Comparison of ENCODE assay signal across 16 cellular contexts in the genomic region with DNA sequence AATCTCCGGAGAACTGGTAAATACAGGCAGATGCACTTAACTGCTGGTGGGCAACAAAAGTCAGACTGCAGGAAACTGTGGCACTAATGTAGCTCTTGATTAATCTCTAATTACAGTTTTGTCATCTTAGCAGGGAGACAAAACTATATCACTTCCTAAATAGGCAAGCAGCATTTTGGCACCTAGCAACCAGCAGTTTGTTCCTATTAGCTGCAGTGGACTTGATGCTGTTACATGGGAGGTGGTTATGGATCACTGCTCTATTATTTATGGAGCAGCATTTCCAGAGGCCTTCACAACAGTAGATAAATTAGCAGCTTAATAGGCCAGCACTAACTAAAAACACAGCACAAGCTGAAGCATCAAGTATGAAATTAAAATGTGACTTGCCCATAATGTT.
DNase-seq lines count a peak whose midpoint lies in the region; ATAC-seq and TF ChIP-seq lines count a peak whose summit lies in the region.
"Had no signal": no experiment of that assay in that cellular context is flagged by ENCODE, and none has a peak within 500 bp of the region (broad histone marks: within the 10 kb centered on the region; RNA-seq: fewer than 3 reads in every experiment).

No MANE protein-coding gene starts in this region.

- no peak for ATAC-seq in activated naive CD8-positive, alpha-beta T cell treated with anti-CD3 and anti-CD28 coated beads, Interleukin-2, amount 50 U/mL, for 24 hours
- ATAC-seq in right cardiac atrium = no peak
- ATAC-seq: lower lobe of right lung; stimulated activated memory B cell treated with anti-CD40 and anti-IgM and Interleukin-4, amounts not matched to agents 10 μg/mL and 1 μg/mL and 100 μg/mL, for 72 hours had no signal

- H3K27ac Mint-ChIP-seq in MCF 10A (ENCODE audit: low read depth, unreplicated experiment) = no peak overlapping the region
- H3K27ac Mint-ChIP-seq in activated naive CD8-positive, alpha-beta T cell treated with anti-CD3 and anti-CD28 coated beads, Interleukin-2, amount 50 U/mL, for 24 hours = no peak overlapping the region
- H3K27ac Mint-ChIP-seq: stimulated activated memory B cell treated with anti-CD40 and anti-IgM and Interleukin-4, amounts not matched to agents 10 μg/mL and 1 μg/mL and 100 μg/mL, for 72 hours had no signal

- POLR2A ChIA-PET in MCF 10A (lab: Yijun Ruan, JAX) = no interaction called here

- no peaks in the 10 kb centered on the region for H3K4me1 ChIP-seq in mammary epithelial cell (ENCODE audit: insufficient read depth, low read length)
- H3K4me1 ChIP-seq in right cardiac atrium (ENCODE audit: control insufficient read depth, insufficient read depth, low read length) = no peaks in the 10 kb centered on the region
- H3K4me1 ChIP-seq: breast epithelium, lower lobe of right lung, upper lobe of left lung had no signal

- peak overlapping the region; percentile 59 for H3K4me2 ChIP-seq in mammary epithelial cell (ENCODE audit: insufficient read depth, low read depth, low read length)

- H3K4me1 Mint-ChIP-seq in MCF 10A (ENCODE audit: insufficient read depth, unreplicated experiment) = no peaks in the 10 kb centered on the region
- H3K4me1 Mint-ChIP-seq in activated naive CD8-positive, alpha-beta T cell treated with anti-CD3 and anti-CD28 coated beads, Interleukin-2, amount 50 U/mL, for 24 hours = no peaks in the 10 kb centered on the region
- H3K4me1 Mint-ChIP-seq: stimulated activated memory B cell treated with anti-CD40 and anti-IgM and Interleukin-4, amounts not matched to agents 10 μg/mL and 1 μg/mL and 100 μg/mL, for 72 hours had no signal

- TF ChIP-seq CTCF in mammary epithelial cell (conservative IDR thresholded peaks at IDR 0.05 in 1 of 2, IDR thresholded peaks at IDR 0.05 in 1 of 2; ENCODE audit: extremely low read depth in 1 of 2, insufficient read depth in 1 of 2, low read depth in 1 of 2, low read length in 2 of 2) (no peak), MCF 10A (IDR thresholded peaks at IDR 0.05; ENCODE audit: unreplicated experiment) (no peak)

- DNase-seq in mammary epithelial cell (no peak), MCF 10A (ENCODE audit: unreplicated experiment) (no peak), NCI-H2081 treated with DMSO at 0.1 percent for 48 hours (lab: John Stamatoyannopoulos, UW) (peak; percentile 98), astrocyte of the hippocampus (ENCODE audit: low read depth, low spot score) (peak; percentile 2), right cardiac atrium (no peak), GM19240 (ENCODE audit: insufficient read length, low spot score) (no peak)
- no peak for DNase-seq in activated naive CD8-positive, alpha-beta T cell treated with anti-CD3 and anti-CD28 coated beads, Interleukin-2, amount 50 U/mL, for 24 hours
- DNase-seq in activated effector memory CD4-positive, alpha-beta T cell treated with Interleukin-2 at 50 U/mL for 16 hours = no peak
- DNase-seq: ACHN; activated naive CD4-positive, alpha-beta T cell treated with Interleukin-2 at 50 U/mL for 16 hours; lower lobe of right lung; NCI-H187 treated with DMSO at 0.1 percent for 48 hours; upper lobe of left lung had no signal

- no peak overlapping the region for H3K9ac ChIP-seq in mammary epithelial cell (ENCODE audit: insufficient read depth, low read length)

- H3K9me3 Mint-ChIP-seq in MCF 10A (ENCODE audit: unreplicated experiment) = no peaks in the 10 kb centered on the region
- no peaks in the 10 kb centered on the region for H3K9me3 Mint-ChIP-seq in activated naive CD8-positive, alpha-beta T cell treated with anti-CD3 and anti-CD28 coated beads, Interleukin-2, amount 50 U/mL, for 24 hours

- intact Hi-C loops in mammary epithelial cell (cut with micrococcal nuclease) (no loop called here), MCF 10A (cut with micrococcal nuclease) (no loop called here), right cardiac atrium (cut with DNase I) (no loop called here)

- H2AFZ ChIP-seq in mammary epithelial cell (ENCODE audit: low read depth, low read length) = peak overlapping the region; percentile 20

- in situ Hi-C loops in mammary epithelial cell (cut with MboI; ENCODE audit: low sequenced_read_pairs in 2 of 2) = no loop called here

- no peaks in the 10 kb centered on the region for H3K36me3 Mint-ChIP-seq in MCF 10A (ENCODE audit: insufficient read depth, unreplicated experiment)
- H3K36me3 Mint-ChIP-seq in activated naive CD8-positive, alpha-beta T cell treated with anti-CD3 and anti-CD28 coated beads, Interleukin-2, amount 50 U/mL, for 24 hours (ENCODE audit: low read depth) = no peaks in the 10 kb centered on the region
- H3K36me3 Mint-ChIP-seq: stimulated activated memory B cell treated with anti-CD40 and anti-IgM and Interleukin-4, amounts not matched to agents 10 μg/mL and 1 μg/mL and 100 μg/mL, for 72 hours had no signal

- H3K9me3 ChIP-seq in mammary epithelial cell (replicated peaks; ENCODE audit: insufficient read depth, low read length) = no peaks in the 10 kb centered on the region
- H3K9me3 ChIP-seq in right cardiac atrium (ENCODE audit: control insufficient read depth, low read length) = no peaks in the 10 kb centered on the region
- H3K9me3 ChIP-seq: breast epithelium, lower lobe of right lung, upper lobe of left lung had no signal

- BruUV-seq in mammary epithelial cell (replicated peaks; lab: Mats Ljungman, UMichigan) = no TSS peak
- no TSS peak for BruUV-seq in MCF 10A (replicated peaks; lab: Mats Ljungman, UMichigan)

- no peaks in the 10 kb centered on the region for H3K79me2 ChIP-seq in mammary epithelial cell (ENCODE audit: insufficient read depth, low read length)

- H3K27me3 ChIP-seq in mammary epithelial cell (ENCODE audit: insufficient read depth, low read length) = no peaks in the 10 kb centered on the region
- no peaks in the 10 kb centered on the region for H3K27me3 ChIP-seq in right cardiac atrium (ENCODE audit: control insufficient read depth, insufficient read depth)
- H3K27me3 ChIP-seq: breast epithelium, upper lobe of left lung had no signal

- H4K20me1 ChIP-seq in mammary epithelial cell (ENCODE audit: insufficient read depth, low read length) = no peaks in the 10 kb centered on the region

- no peaks in the 10 kb centered on the region for H3K36me3 ChIP-seq in mammary epithelial cell (ENCODE audit: insufficient read depth, low read length)
- H3K36me3 ChIP-seq: breast epithelium, lower lobe of right lung, upper lobe of left lung had no signal

- H3K4me3 Mint-ChIP-seq in MCF 10A (ENCODE audit: unreplicated experiment) = no peak overlapping the region
- no peak overlapping the region for H3K4me3 Mint-ChIP-seq in activated naive CD8-positive, alpha-beta T cell treated with anti-CD3 and anti-CD28 coated beads, Interleukin-2, amount 50 U/mL, for 24 hours
- H3K4me3 Mint-ChIP-seq: neural crest cell; stimulated activated memory B cell treated with anti-CD40 and anti-IgM and Interleukin-4, amounts not matched to agents 10 μg/mL and 1 μg/mL and 100 μg/mL, for 72 hours had no signal

- dilution Hi-C loops in mammary epithelial cell (cut with HindIII; ENCODE audit: low sequenced_read_pairs) = no loop called here

- WGBS in mammary epithelial cell (ENCODE audit: low coverage, missing lambda C conversion rate) = 94% methylated on average over 1 of the region's 1 CpG
- WGBS in right cardiac atrium = 93% methylated on average over 1 of the region's 1 CpG

- CTCF ChIA-PET in mammary epithelial cell (lab: Charles Lee; ENCODE audit: low non-redundant PET) = no interaction called here
- CTCF ChIA-PET in MCF 10A (lab: Yijun Ruan, JAX) = interaction anchor here (1.0 kb wide), 1 partner anchor 170 kb away, joined by 3 read pairs; no protein-coding TSS in a partner anchor

- H3K27me3 Mint-ChIP-seq in MCF 10A (ENCODE audit: insufficient read depth, unreplicated experiment) = peaks cover 47% of the 10 kb centered on the region
- H3K27me3 Mint-ChIP-seq in activated naive CD8-positive, alpha-beta T cell treated with anti-CD3 and anti-CD28 coated beads, Interleukin-2, amount 50 U/mL, for 24 hours = no peaks in the 10 kb centered on the region
- H3K27me3 Mint-ChIP-seq: stimulated activated memory B cell treated with anti-CD40 and anti-IgM and Interleukin-4, amounts not matched to agents 10 μg/mL and 1 μg/mL and 100 μg/mL, for 72 hours had no signal

- H3K4me3 ChIP-seq in mammary epithelial cell (replicated peaks in 1 of 3; ENCODE audit: insufficient read depth in 1 of 3, low read depth in 2 of 3, low read length in 3 of 3) (peak overlapping the region in 1 of 3 experiments; percentile 6), right cardiac atrium (ENCODE audit: low read length) (no peak overlapping the region)
- H3K4me3 ChIP-seq: lower lobe of right lung, upper lobe of left lung had no signal

- H3K27ac ChIP-seq in mammary epithelial cell (ENCODE audit: insufficient read depth, low read depth, low read length) (no peak overlapping the region), right cardiac atrium (ENCODE audit: low read length) (no peak overlapping the region)
- H3K27ac ChIP-seq: breast epithelium, lower lobe of right lung, upper lobe of left lung had no signal

Comparison
In these comparisons a context has a peak if more than half of its experiments do, and no peak if none do; other contexts are left out.
1. DNase-seq: peak in NCI-H2081 treated with DMSO at 0.1 percent for 48 hours (single experiment) and astrocyte of the hippocampus (single experiment); none in mammary epithelial cell (single experiment), MCF 10A (single experiment), activated naive CD8-positive, alpha-beta T cell treated with anti-CD3 and anti-CD28 coated beads, Interleukin-2, amount 50 U/mL, for 24 hours (single experiment), right cardiac atrium (0 of 3), activated effector memory CD4-positive, alpha-beta T cell treated with Interleukin-2 at 50 U/mL for 16 hours (single experiment) and GM19240 (single experiment).